Comparison of ENCODE assay signal across 9 cellular contexts in genomic region chr19:4051175-4052101, GRCh38. TPM values are rescaled to one million over a fixed set of nuclear protein-coding genes. Genes with fewer than 3 reads are reported as not detected.
A peak's percentile ranks its signal among the peaks of the same experiment; 100 is the strongest.
DNase-seq lines count a peak whose midpoint lies in the region; ATAC-seq and TF ChIP-seq lines count a peak whose summit lies in the region.
"Had no signal": no experiment of that assay in that cellular context is flagged by ENCODE, and none has a peak within 500 bp of the region (broad histone marks: within the 10 kb centered on the region; RNA-seq: fewer than 3 reads in every experiment).

No MANE protein-coding gene starts in this region.

- ATAC-seq in heart left ventricle = peak in 2 of 4 donors; percentile 5 to 6
- ATAC-seq in Right ventricle myocardium superior (ENCODE audit: poor library complexity) = no peak
- ATAC-seq in lung (ENCODE audit: insufficient read depth, low FRiP score) = no peak

- no peak overlapping the region for H3K4me3 ChIP-seq in heart left ventricle
- no peak overlapping the region for H3K4me3 ChIP-seq in lung
- peak overlapping the region; percentile 12 to 17 for H3K4me3 ChIP-seq in vagina

- TF ChIP-seq CTCF in heart left ventricle (IDR thresholded peaks at IDR 0.05) = no peak
- no peak for TF ChIP-seq CTCF in lung (IDR thresholded peaks at IDR 0.05; ENCODE audit: control extremely low read depth, extremely low read depth)
- TF ChIP-seq CTCF in vagina (IDR thresholded peaks at IDR 0.05) = no peak

- peaks cover 0 to 54% (median 30%) of the 10 kb centered on the region in 12 donors for H3K4me1 ChIP-seq in heart left ventricle
- peaks cover 7 to 14% of the 10 kb centered on the region in 2 donors for H3K4me1 ChIP-seq in lung (ENCODE audit: control insufficient read depth in 2 of 2, insufficient read depth in 2 of 2, low read length in 2 of 2)
- peaks cover 52% of the 10 kb centered on the region for H3K4me1 ChIP-seq in vagina

- DNase-seq in heart left ventricle (no peak), Right ventricle myocardium superior (no peak), lung (ENCODE audit: low spot score) (no peak), vagina (ENCODE audit: extremely low spot score in 2 of 2) (no peak), cortex of kidney (lab: John Stamatoyannopoulos, UW) (no peak), NCI-H1048 (lab: John Stamatoyannopoulos, UW) (no peak), foreskin melanocyte (no peak)
- DNase-seq: activated effector memory CD4-positive, alpha-beta T cell treated with Interleukin-2 at 50 U/mL for 16 hours had no signal

- intact Hi-C loops in heart left ventricle (cut with DNase I) (loop anchor here in 2 of 10 donors (5.0 kb wide), 1 partner anchor 34 kb away; no protein-coding TSS in a partner anchor), Right ventricle myocardium superior (cut with DNase I) (no loop called here), vagina (cut with DNase I) (loop anchor here (5.0 kb wide), 1 partner anchor 1644 kb away; no protein-coding TSS in a partner anchor)

- no peak for TF ChIP-seq POLR2A in heart left ventricle (IDR thresholded peaks at IDR 0.05)
- no peak for TF ChIP-seq POLR2A in vagina (IDR thresholded peaks at IDR 0.05)

- 75 to 91% (median 88%) methylated on average over 9 to 15 of the region's 15 CpGs for WGBS in heart left ventricle, 4 donors
- WGBS in lung, 2 donors = 56 to 72% methylated on average over 15 of the region's 15 CpGs

- H3K27ac ChIP-seq in heart left ventricle (peak overlapping the region in 11 of 12 donors; percentile 32 to 78 (median 59)), angular gyrus (ENCODE audit: low read depth, low read length) (peak overlapping the region; percentile 74), lung (ENCODE audit: low read depth in 1 of 2, low read length in 1 of 2) (peak overlapping the region; percentile 35 to 70), vagina (peak overlapping the region; percentile 71)

- peaks cover 0 to 93% (median 60%) of the 10 kb centered on the region in 9 donors for H3K36me3 ChIP-seq in heart left ventricle
- H3K36me3 ChIP-seq in lung (ENCODE audit: control insufficient read depth in 2 of 2, insufficient read depth in 2 of 2, low read length in 2 of 2) = peaks cover 18 to 65% of the 10 kb centered on the region in 2 donors
- H3K36me3 ChIP-seq in vagina = peaks cover 0 to 40% of the 10 kb centered on the region in 2 donors

- no peaks in the 10 kb centered on the region for H3K9me3 ChIP-seq in heart left ventricle
- peaks cover 0 to 6% of the 10 kb centered on the region in 2 donors for H3K9me3 ChIP-seq in lung (ENCODE audit: control insufficient read depth in 2 of 2, insufficient read depth in 1 of 2, low read length in 1 of 2)
- H3K9me3 ChIP-seq in vagina = no peaks in the 10 kb centered on the region

- H3K27me3 ChIP-seq in heart left ventricle (no peaks in the 10 kb centered on the region), lung (ENCODE audit: control insufficient read depth, insufficient read depth) (no peaks in the 10 kb centered on the region), vagina (no peaks in the 10 kb centered on the region)

RNA-seq across cellular contexts. Expression of gene ZBTB7A, which starts 15.3 kb away (rescaled TPM):
- total RNA-seq in heart left ventricle (10 to 100 TPM; 22.8 to 65.0 (median 29.3) TPM), Right ventricle myocardium superior (31.4 TPM), lung (10 to 100 TPM; 19.0 to 68.0 TPM), vagina (60.6 TPM)
- polyA plus RNA-seq in heart left ventricle (10 to 100 TPM; 14.6 to 14.7 TPM), lung (10 to 100 TPM; 13.4 to 20.1 TPM)

RNA-seq across cellular contexts. Expression of gene PIAS4, which starts 43.9 kb away (rescaled TPM):
- total RNA-seq in heart left ventricle (10 to 100 TPM; 12.5 to 19.1 (median 15.3) TPM), Right ventricle myocardium superior (16.7 TPM), lung (10 to 100 TPM; 26.7 to 46.2 TPM), vagina (14.0 TPM)
- polyA plus RNA-seq in heart left ventricle (10 to 100 TPM; 12.3 to 15.4 TPM), lung (10 to 100 TPM in 1 of 2 donors, 1 to 10 TPM in 1; 9.9 to 16.5 TPM)

Comparison
In these comparisons a context has a peak if more than half of its experiments do, and no peak if none do; other contexts are left out.
1. H3K4me3 ChIP-seq: peak in vagina (2 of 2); none in heart left ventricle (0 of 12) and lung (single experiment).
2. Peak in every context shown above with its lines, with median percentiles within 50 percentile points of each other: H3K27ac ChIP-seq.